Comparison of ENCODE assay signal across 8 cellular contexts in genomic region chr1:116570358-116571214, GRCh38. TPM values are rescaled to one million over a fixed set of nuclear protein-coding genes. Genes with fewer than 3 reads are reported as not detected.
A peak's percentile ranks its signal among the peaks of the same experiment; 100 is the strongest.
DNase-seq lines count a peak whose midpoint lies in the region; ATAC-seq lines count a peak whose summit lies in the region.

A gene with protein sequence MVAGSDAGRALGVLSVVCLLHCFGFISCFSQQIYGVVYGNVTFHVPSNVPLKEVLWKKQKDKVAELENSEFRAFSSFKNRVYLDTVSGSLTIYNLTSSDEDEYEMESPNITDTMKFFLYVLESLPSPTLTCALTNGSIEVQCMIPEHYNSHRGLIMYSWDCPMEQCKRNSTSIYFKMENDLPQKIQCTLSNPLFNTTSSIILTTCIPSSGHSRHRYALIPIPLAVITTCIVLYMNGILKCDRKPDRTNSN (minus strand): TSS chr1:116571026. CDS start chr1:116570972, 54 bp downstream.

- DNase-seq in CD8-positive, alpha-beta memory T cell, result peak; percentile 62 to 86 (median 72)
- DNase-seq in NOMO-1 (lab: John Stamatoyannopoulos, UW; ENCODE audit: unreplicated experiment in 2 of 2) (peak; percentile 88 to 95), mesenteric fat pad (ENCODE audit: low spot score) (peak; percentile 98)
- DNase-seq in activated CD8-positive, alpha-beta memory T cell treated with anti-CD3 and anti-CD28 coated beads for 48 hours (ENCODE audit: low read depth in 2 of 3, low spot score in 2 of 3), result peak; percentile 67 to 81 (median 76)
- peak; percentile 70 for DNase-seq in stimulated activated CD8-positive, alpha-beta memory T cell treated with anti-CD3 and anti-CD28 coated beads, Interleukin-15, amount 100 ng/mL, for 24 hours (ENCODE audit: low read depth)

- H3K4me3 Mint-ChIP-seq in CD8-positive, alpha-beta memory T cell, result peak within 1 kb of the TSS; percentile 87 to 97 (median 94)

- no peaks in the 10 kb centered on the region for H3K27me3 ChIP-seq in CD8-positive, alpha-beta memory T cell (ENCODE audit: insufficient read depth, low read length, poor library complexity, severe bottlenecking)
- no peaks in the 10 kb centered on the region for H3K27me3 ChIP-seq in endocrine pancreas (ENCODE audit: control insufficient read depth, insufficient read depth, low read length)

- H3K27ac ChIP-seq in CD8-positive, alpha-beta memory T cell (ENCODE audit: low read depth, low read length), result peak within 1 kb of the TSS; percentile 95

- peak within 1 kb of the TSS; percentile 69 for H3K9ac ChIP-seq in endocrine pancreas (ENCODE audit: control insufficient read depth, insufficient read depth, low read length)

- no peaks in the 10 kb centered on the region for H3K9me3 Mint-ChIP-seq in CD8-positive, alpha-beta memory T cell

- H3K4me1 ChIP-seq in CD8-positive, alpha-beta memory T cell (ENCODE audit: insufficient read depth, low read length), result peaks cover 30% of the 10 kb centered on the region
- no peaks in the 10 kb centered on the region for H3K4me1 ChIP-seq in endocrine pancreas (ENCODE audit: control insufficient read depth, insufficient read depth, low read length)

- CTCF ChIA-PET in CD8-positive, alpha-beta memory T cell (lab: Charles Lee), result interaction anchor here (0.7 to 2.2 kb wide), 5 partner anchors 14 to 57 kb away, joined by 3 to 6 read pairs (median 3); no protein-coding TSS in a partner anchor

- H3K36me3 ChIP-seq in CD8-positive, alpha-beta memory T cell (ENCODE audit: insufficient read depth, low read length), result no peaks in the 10 kb centered on the region
- no peaks in the 10 kb centered on the region for H3K36me3 ChIP-seq in endocrine pancreas (ENCODE audit: control insufficient read depth, insufficient read depth, low read length)

- no peaks in the 10 kb centered on the region for H3K9me3 ChIP-seq in CD8-positive, alpha-beta memory T cell (ENCODE audit: low read length)
- H3K9me3 ChIP-seq in endocrine pancreas (ENCODE audit: control insufficient read depth, low read length), result no peaks in the 10 kb centered on the region

- POLR2A ChIA-PET in CD8-positive, alpha-beta memory T cell (lab: Charles Lee), result interaction anchor here (0.6 to 1.7 kb wide), 4 partner anchors 23 to 282 kb away, joined by 3 to 6 read pairs (median 4); no protein-coding TSS in a partner anchor

- H3K4me1 Mint-ChIP-seq in CD8-positive, alpha-beta memory T cell, result peaks cover 42 to 59% (median 58%) of the 10 kb centered on the region in 3 donors

- peak within 1 kb of the TSS; percentile 83 for H3K4me3 ChIP-seq in CD8-positive, alpha-beta memory T cell (ENCODE audit: low read length)
- peak within 1 kb of the TSS; percentile 35 for H3K4me3 ChIP-seq in endocrine pancreas (ENCODE audit: control insufficient read depth, insufficient read depth, low read length)

- H3K27me3 Mint-ChIP-seq in CD8-positive, alpha-beta memory T cell, result peaks cover 0 to 4% of the 10 kb centered on the region in 2 donors

- H3K27ac Mint-ChIP-seq in CD8-positive, alpha-beta memory T cell, result peak within 1 kb of the TSS; percentile 82 to 97 (median 94)

- H3K36me3 Mint-ChIP-seq in CD8-positive, alpha-beta memory T cell, result peaks cover 0 to 8% (median 2%) of the 10 kb centered on the region in 3 donors

- peak; percentile 54 for ATAC-seq in GM19351 (IDR thresholded peaks at IDR 0.05; ENCODE audit: unreplicated experiment)
- ATAC-seq in HG03520 (IDR thresholded peaks at IDR 0.05; ENCODE audit: unreplicated experiment), result peak; percentile 60

RNA-seq across cellular contexts. Expression of the gene that starts here (rescaled TPM):
- 10 to 100 TPM; 29.9 to 30.7 TPM for total RNA-seq in CD8-positive, alpha-beta memory T cell
- 49.1 TPM for polyA plus RNA-seq in CD8-positive, alpha-beta memory T cell
- total RNA-seq in mesenteric fat pad, result 23.9 TPM

Comparison
In these comparisons a context has a peak if more than half of its experiments do, and no peak if none do; other contexts are left out.
1. Peak in every context shown above with its lines: DNase-seq, ATAC-seq, H3K4me3 ChIP-seq and H3K27ac ChIP-seq.